Comparison of ENCODE assay signal across 8 cellular contexts in the genomic region with DNA sequence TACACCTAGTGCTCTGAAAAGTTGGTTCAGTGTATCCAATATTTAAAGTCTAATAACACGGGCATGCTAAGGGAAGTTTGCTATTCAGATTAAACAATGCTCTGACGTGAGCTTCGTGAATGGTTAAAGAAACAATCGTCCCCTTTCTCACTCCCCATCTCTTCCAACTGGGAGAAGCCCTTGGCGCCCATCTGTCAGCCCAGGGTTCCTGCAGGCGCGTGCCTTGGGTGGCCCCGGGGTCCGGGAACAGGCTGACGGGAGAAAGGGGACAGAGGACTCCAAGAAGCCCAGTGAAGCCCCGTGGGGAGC. TPM values are rescaled to one million over a fixed set of nuclear protein-coding genes. Genes with fewer than 3 reads are reported as not detected.
DNase-seq lines count a peak whose midpoint lies in the region; ATAC-seq, FAIRE-seq and TF ChIP-seq lines count a peak whose summit lies in the region.

No MANE protein-coding gene starts in this region.

- ATAC-seq in natural killer cell treated with Interleukin-12 subunit alpha and Interleukin-12 subunit beta and Interleukin-15 and Interleukin-18, amount 100 ng/mL, for 72 hours, result no peak

- no peaks in the 10 kb centered on the region for H3K27me3 Mint-ChIP-seq in natural killer cell treated with Interleukin-12 subunit alpha and Interleukin-12 subunit beta and Interleukin-15 and Interleukin-18, amount 100 ng/mL, for 72 hours

- H3K4me3 ChIP-seq in coronary artery, result peak overlapping the region; percentile 94

- H3K9me3 Mint-ChIP-seq in natural killer cell treated with Interleukin-12 subunit alpha and Interleukin-12 subunit beta and Interleukin-15 and Interleukin-18, amount 100 ng/mL, for 72 hours, result no peaks in the 10 kb centered on the region

- peak overlapping the region; percentile 42 to 86 for H3K27ac Mint-ChIP-seq in natural killer cell treated with Interleukin-12 subunit alpha and Interleukin-12 subunit beta and Interleukin-15 and Interleukin-18, amount 100 ng/mL, for 72 hours

- H3K27ac ChIP-seq in C4-2B, result peak overlapping the region; percentile 95
- peak overlapping the region; percentile 74 for H3K27ac ChIP-seq in KOPT-K1 (ENCODE audit: low read depth, low read length, poor library complexity, severe bottlenecking)
- H3K27ac ChIP-seq in coronary artery, result peak overlapping the region; percentile 87 to 94

- peaks cover 4% of the 10 kb centered on the region; the same call in 1 of the 2 replicates for H3K36me3 ChIP-seq in KOPT-K1 (ENCODE audit: insufficient read depth, low read length)

- DNase-seq in coronary artery (ENCODE audit: low spot score) (no peak), HuH-7 (ENCODE audit: low spot score) (no peak), DMS153 treated with DMSO at 0.1 percent for 48 hours (lab: John Stamatoyannopoulos, UW; ENCODE audit: unreplicated experiment) (no peak), frontal cortex (ENCODE audit: low spot score in 2 of 2) (no peak)
- DNase-seq in natural killer cell treated with Interleukin-12 subunit alpha and Interleukin-12 subunit beta and Interleukin-15 and Interleukin-18, amount 100 ng/mL, for 72 hours (ENCODE audit: low spot score), result no peak
- DNase-seq in effector CD4-positive, alpha-beta T cell, result no peak

- TF ChIP-seq CTCF in C4-2B (conservative IDR thresholded peaks at IDR 0.05) (no peak), coronary artery (IDR thresholded peaks at IDR 0.05) (no peak)

- peak overlapping the region; percentile 92 for H3K4me3 Mint-ChIP-seq in natural killer cell treated with Interleukin-12 subunit alpha and Interleukin-12 subunit beta and Interleukin-15 and Interleukin-18, amount 100 ng/mL, for 72 hours

- FAIRE-seq in frontal cortex (lab: Jason Lieb, UNC), result no peak

- H3K9me3 ChIP-seq in KOPT-K1 (ENCODE audit: insufficient read depth, low read length, poor library complexity, severe bottlenecking), result no peaks in the 10 kb centered on the region

- peaks cover 5% of the 10 kb centered on the region for H3K36me3 Mint-ChIP-seq in natural killer cell treated with Interleukin-12 subunit alpha and Interleukin-12 subunit beta and Interleukin-15 and Interleukin-18, amount 100 ng/mL, for 72 hours

- H3K4me1 Mint-ChIP-seq in natural killer cell treated with Interleukin-12 subunit alpha and Interleukin-12 subunit beta and Interleukin-15 and Interleukin-18, amount 100 ng/mL, for 72 hours (ENCODE audit: low read depth in 2 of 2), result peaks cover 24 to 33% of the 10 kb centered on the region in 2 donors

RNA-seq across cellular contexts. Expression of a gene that starts 0.4 kb away (rescaled TPM):
- 10 to 100 TPM; 47.1 to 49.7 TPM for total RNA-seq in natural killer cell treated with Interleukin-12 subunit alpha and Interleukin-12 subunit beta and Interleukin-15 and Interleukin-18, amount 100 ng/mL, for 72 hours
- total RNA-seq in frontal cortex, result 64.4 TPM

RNA-seq across cellular contexts. Expression of a gene that starts 9.3 kb away (rescaled TPM):
- 10 to 100 TPM; 48.5 to 51.5 TPM for total RNA-seq in natural killer cell treated with Interleukin-12 subunit alpha and Interleukin-12 subunit beta and Interleukin-15 and Interleukin-18, amount 100 ng/mL, for 72 hours
- total RNA-seq in frontal cortex, result 35.1 TPM

RNA-seq across cellular contexts. Expression of a gene that starts 19.1 kb away (rescaled TPM):
- 100 to 1,000 TPM in 1 of 2 donors, 10 to 100 TPM in 1; 85.4 to 145 TPM for total RNA-seq in natural killer cell treated with Interleukin-12 subunit alpha and Interleukin-12 subunit beta and Interleukin-15 and Interleukin-18, amount 100 ng/mL, for 72 hours
- total RNA-seq in frontal cortex, result 110 TPM
